1 cellular context compared by ENCODE assay signal in genomic region chr1:208202333-208202987, GRCh38.
TF ChIP-seq lines count a peak whose summit lies in the region.

No MANE protein-coding gene starts in this region.

TF ChIP-seq in IMR-90, 13 proteins besides CTCF, POLR2A, EP300 and RAD21 (continued from another document):
- TF ChIP-seq MAZ (IDR thresholded peaks at IDR 0.05; ENCODE audit: borderline replicate concordance, low read depth, low read length) = no peak
- no peak for TF ChIP-seq MAFK (IDR thresholded peaks at IDR 0.05; ENCODE audit: low read depth, low read length)
- no peak for TF ChIP-seq NFE2L2 (IDR thresholded peaks at IDR 0.05; ENCODE audit: low read depth, low read length)
- no peak for TF ChIP-seq BHLHE40 (IDR thresholded peaks at IDR 0.05; ENCODE audit: low read depth, low read length)
